8 cellular contexts compared by ENCODE assay signal in genomic region chr9:127918201-127919107, GRCh38. TPM values are rescaled to one million over a fixed set of nuclear protein-coding genes. Genes with fewer than 3 reads are reported as not detected.
DNase-seq lines count a peak whose midpoint lies in the region; ATAC-seq and TF ChIP-seq lines count a peak whose summit lies in the region.

No MANE protein-coding gene starts in this region.

- H3K9me3 ChIP-seq in MG63, result no peaks in the 10 kb centered on the region
- H3K9me3 ChIP-seq in colonic mucosa, result no peaks in the 10 kb centered on the region

- H3K27ac Mint-ChIP-seq in neural crest cell (ENCODE audit: unreplicated experiment), result peak overlapping the region; percentile 22

- H3K9me3 Mint-ChIP-seq in neural crest cell, result no peaks in the 10 kb centered on the region

- no peak for TF ChIP-seq CTCF in colonic mucosa (IDR thresholded peaks at IDR 0.05)
- no peak for TF ChIP-seq CTCF in neural crest cell (conservative IDR thresholded peaks at IDR 0.05)

- peaks cover 35% of the 10 kb centered on the region for H3K4me1 ChIP-seq in colonic mucosa

- intact Hi-C loops in colonic mucosa (cut with DNase I) (loop anchor here (5.0 kb wide), 1 partner anchor 131 kb away; the partner anchor contains the start of gene CDK9), left colon (cut with DNase I, micrococcal nuclease) (loop anchor here in 1 of 2 donors (10.0 kb wide), 1 partner anchor 134 kb away; the partner anchor contains the start of gene CDK9)

- H3K27me3 Mint-ChIP-seq in neural crest cell (ENCODE audit: low read depth), result peaks cover 20% of the 10 kb centered on the region

- H3K4me3 ChIP-seq in MG63 (no peak overlapping the region), colonic mucosa (no peak overlapping the region)

- H3K4me3 Mint-ChIP-seq in neural crest cell, result peak overlapping the region; percentile 11

- peak; percentile 8 for DNase-seq in DMS 273 treated with DMSO at 0.1 percent for 48 hours (lab: John Stamatoyannopoulos, UW)
- peak; percentile 77 for DNase-seq in MG63
- peak; percentile 53 for DNase-seq in colonic mucosa
- no peak for DNase-seq in neural crest cell (ENCODE audit: low read depth, low spot score)
- DNase-seq in NCI-H1048 (lab: John Stamatoyannopoulos, UW), result no peak
- DNase-seq in left colon, result no peak

- no peaks in the 10 kb centered on the region for H3K27me3 ChIP-seq in MG63
- H3K27me3 ChIP-seq in colonic mucosa, result no peaks in the 10 kb centered on the region

- H3K36me3 ChIP-seq in MG63 (0 out of 2 replicates have a peak, but pooled peaks cover 3% of the 10 kb centered on the region), colonic mucosa (no peaks in the 10 kb centered on the region)

- H3K27ac ChIP-seq in colonic mucosa, result peak overlapping the region; percentile 47

- ATAC-seq in left colon, result no peak
- no peak for ATAC-seq in HG02884 (IDR thresholded peaks at IDR 0.05; ENCODE audit: unreplicated experiment)
- ATAC-seq in HG02610 (IDR thresholded peaks at IDR 0.05; ENCODE audit: unreplicated experiment), result no peak

- peak overlapping the region; percentile 8 to 35 for H3K9ac ChIP-seq in colonic mucosa (ENCODE audit: low read depth in 2 of 2, low read length in 2 of 2)

- no peaks in the 10 kb centered on the region for H3K36me3 Mint-ChIP-seq in neural crest cell (ENCODE audit: low read depth)

- H3K4me1 Mint-ChIP-seq in neural crest cell, result peaks cover 8% of the 10 kb centered on the region

RNA-seq across cellular contexts. Expression of gene ST6GALNAC4, which starts 1.6 kb away (rescaled TPM):
- total RNA-seq in MG63 (2014; rRNA removed; shearing (Covaris generic); ENCODE audit: low replicate concordance), result 4.7 and 26.9 TPM in 2 replicates
- total RNA-seq in colonic mucosa, result 10 to 100 TPM; 25.4 to 66.5 TPM
- 12.6 and 14.5 TPM in 2 replicates for total RNA-seq in neural crest cell
- total RNA-seq in left colon, result 10 to 100 TPM; 37.5 to 46.9 TPM

RNA-seq across cellular contexts. Expression of gene PIP5KL1, which starts 12.1 kb away (rescaled TPM):
- 0.13 TPM in 1 of 2 replicates, not detected in the other for total RNA-seq in MG63 (2014; rRNA removed; shearing (Covaris generic); ENCODE audit: low replicate concordance)
- total RNA-seq in colonic mucosa, result under 1 TPM; 0.85 to 0.89 TPM
- total RNA-seq in neural crest cell, result 2.6 and 3.4 TPM in 2 replicates
- total RNA-seq in left colon, result 1 to 10 TPM; 1.3 to 1.9 TPM

RNA-seq across cellular contexts. Expression of gene ST6GALNAC6, which starts 19.1 kb away (rescaled TPM):
- total RNA-seq in MG63 (2014; rRNA removed; shearing (Covaris generic); ENCODE audit: low replicate concordance), result 40.5 and 47.3 TPM in 2 replicates
- 100 to 1,000 TPM; 251 to 279 TPM for total RNA-seq in colonic mucosa
- 25.4 and 27.4 TPM in 2 replicates for total RNA-seq in neural crest cell
- total RNA-seq in left colon, result 100 to 1,000 TPM; 222 to 302 TPM

RNA-seq across cellular contexts. Expression of gene DPM2, which starts 19.2 kb away (rescaled TPM):
- total RNA-seq in MG63 (2014; rRNA removed; shearing (Covaris generic); ENCODE audit: low replicate concordance), result 23.3 and 38.9 TPM in 2 replicates
- 10 to 100 TPM; 25.7 to 38.9 TPM for total RNA-seq in colonic mucosa
- 52.2 and 59.1 TPM in 2 replicates for total RNA-seq in neural crest cell
- 10 to 100 TPM; 25.1 to 28.6 TPM for total RNA-seq in left colon

RNA-seq across cellular contexts. Expression of gene AK1, which starts 41.0 kb away (rescaled TPM):
- total RNA-seq in MG63 (2014; rRNA removed; shearing (Covaris generic); ENCODE audit: low replicate concordance), result 36.6 and 69.0 TPM in 2 replicates
- total RNA-seq in colonic mucosa (100 to 1,000 TPM; 159 to 166 TPM), neural crest cell (39.6 and 45.5 TPM in 2 replicates), left colon (100 to 1,000 TPM; 114 to 141 TPM)

Comparison
In these comparisons a context has a peak if more than half of its experiments do, and no peak if none do; other contexts are left out.
1. DNase-seq: peak in DMS 273 treated with DMSO at 0.1 percent for 48 hours (single experiment), MG63 (single experiment) and colonic mucosa (single experiment); none in neural crest cell (single experiment), NCI-H1048 (single experiment) and left colon (0 of 2).